ENCODE assay signal across 8 cellular contexts in the genomic region with DNA sequence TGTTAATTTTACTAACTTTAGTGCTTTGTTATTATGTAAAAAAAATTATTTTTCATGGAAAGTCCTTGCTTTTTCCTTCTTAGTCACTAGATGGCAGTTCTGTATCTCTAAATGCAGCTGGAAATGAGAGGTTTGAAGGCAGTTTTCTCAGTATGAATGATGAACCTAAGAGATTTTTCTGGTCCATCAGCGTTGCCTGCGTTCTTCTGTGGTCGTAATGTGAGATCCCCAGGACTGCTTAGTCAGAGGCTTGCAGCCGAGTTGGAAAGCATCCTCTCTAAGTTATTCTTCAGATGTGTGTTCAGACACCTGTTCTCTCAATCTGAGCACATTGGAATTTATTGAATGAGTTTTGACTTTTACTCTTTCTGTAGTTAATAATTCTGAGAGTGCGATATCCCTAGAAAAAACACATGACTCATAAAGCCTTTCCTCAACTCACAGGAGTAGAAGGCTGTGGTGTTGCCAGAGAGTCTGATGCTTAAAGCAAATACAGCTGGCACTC.
DNase-seq lines count a peak whose midpoint lies in the region; TF ChIP-seq lines count a peak whose summit lies in the region.

No MANE protein-coding gene starts in this region.

- H3K4me1 ChIP-seq in SJCRH30: peaks cover 3% of the 10 kb centered on the region; the same call in 1 of the 2 replicates

- intact Hi-C loops in activated T-helper 1 cell treated with anti-CD3 and anti-CD28 coated beads, Interleukin-12 subunit alpha, Interleukin-12 subunit beta, Interleukin-2, Interleukin-4 antibody, amounts not matched to agents 30 ng/mL and 10 ng/mL and 1 ng/mL, durations not matched to agents 14 hours and 24 hours and 36 hours (cut with micrococcal nuclease): loop anchor here (10.0 kb wide), 1 partner anchor 504 kb away; no protein-coding TSS in a partner anchor

- H3K27ac Mint-ChIP-seq in type B pancreatic cell: no peak overlapping the region
- H3K27ac Mint-ChIP-seq in activated T-helper 1 cell treated with anti-CD3 and anti-CD28 coated beads, Interleukin-12 subunit alpha, Interleukin-12 subunit beta, Interleukin-2, Interleukin-4 antibody, amounts not matched to agents 30 ng/mL and 10 ng/mL and 1 ng/mL, durations not matched to agents 14 hours and 24 hours and 36 hours: no peak overlapping the region

- peak; percentile 71 for TF ChIP-seq CTCF in type B pancreatic cell (conservative IDR thresholded peaks at IDR 0.05)
- TF ChIP-seq CTCF in GM10266 (IDR thresholded peaks at IDR 0.05; ENCODE audit: control insufficient read depth, insufficient read depth, low read depth, missing control alignments): no peak

- H3K4me3 Mint-ChIP-seq in type B pancreatic cell: no peak overlapping the region
- H3K4me3 Mint-ChIP-seq in activated T-helper 1 cell treated with anti-CD3 and anti-CD28 coated beads, Interleukin-12 subunit alpha, Interleukin-12 subunit beta, Interleukin-2, Interleukin-4 antibody, amounts not matched to agents 30 ng/mL and 10 ng/mL and 1 ng/mL, durations not matched to agents 14 hours and 24 hours and 36 hours: no peak overlapping the region

- no peaks in the 10 kb centered on the region for H3K36me3 Mint-ChIP-seq in type B pancreatic cell
- H3K36me3 Mint-ChIP-seq in activated T-helper 1 cell treated with anti-CD3 and anti-CD28 coated beads, Interleukin-12 subunit alpha, Interleukin-12 subunit beta, Interleukin-2, Interleukin-4 antibody, amounts not matched to agents 30 ng/mL and 10 ng/mL and 1 ng/mL, durations not matched to agents 14 hours and 24 hours and 36 hours (ENCODE audit: low read depth): no peaks in the 10 kb centered on the region

- no peak overlapping the region for H3K4me3 ChIP-seq in SJCRH30

- H3K27me3 Mint-ChIP-seq in type B pancreatic cell: peaks cover 19% of the 10 kb centered on the region
- no peaks in the 10 kb centered on the region for H3K27me3 Mint-ChIP-seq in activated T-helper 1 cell treated with anti-CD3 and anti-CD28 coated beads, Interleukin-12 subunit alpha, Interleukin-12 subunit beta, Interleukin-2, Interleukin-4 antibody, amounts not matched to agents 30 ng/mL and 10 ng/mL and 1 ng/mL, durations not matched to agents 14 hours and 24 hours and 36 hours (ENCODE audit: insufficient read depth)

- no peaks in the 10 kb centered on the region for H3K9me3 Mint-ChIP-seq in type B pancreatic cell
- H3K9me3 Mint-ChIP-seq in activated T-helper 1 cell treated with anti-CD3 and anti-CD28 coated beads, Interleukin-12 subunit alpha, Interleukin-12 subunit beta, Interleukin-2, Interleukin-4 antibody, amounts not matched to agents 30 ng/mL and 10 ng/mL and 1 ng/mL, durations not matched to agents 14 hours and 24 hours and 36 hours: no peaks in the 10 kb centered on the region

- peaks cover 7% of the 10 kb centered on the region for H3K4me1 Mint-ChIP-seq in type B pancreatic cell (ENCODE audit: unreplicated experiment)
- H3K4me1 Mint-ChIP-seq in activated T-helper 1 cell treated with anti-CD3 and anti-CD28 coated beads, Interleukin-12 subunit alpha, Interleukin-12 subunit beta, Interleukin-2, Interleukin-4 antibody, amounts not matched to agents 30 ng/mL and 10 ng/mL and 1 ng/mL, durations not matched to agents 14 hours and 24 hours and 36 hours (ENCODE audit: low read depth): no peaks in the 10 kb centered on the region

- DNase-seq in EL: peak; percentile 91
- DNase-seq in Kasumi-1 (lab: John Stamatoyannopoulos, UW): peak; percentile 54 to 59
- peak; percentile 46 to 64 for DNase-seq in SJCRH30
- peak; percentile 96 for DNase-seq in glomerular visceral epithelial cell (ENCODE audit: extremely low spot score)
- no peak for DNase-seq in type B pancreatic cell (ENCODE audit: extremely low spot score, unreplicated experiment)
- no peak for DNase-seq in GM10266 (ENCODE audit: extremely low spot score)
- DNase-seq in stimulated activated CD4-positive, alpha-beta T cell treated with anti-CD3 and anti-CD28 coated beads, Interleukin-2, amount 100 ng/mL, for 48 hours: no peak
- DNase-seq in activated T-helper 1 cell treated with anti-CD3 and anti-CD28 coated beads, Interleukin-12 subunit alpha, Interleukin-12 subunit beta, Interleukin-2, Interleukin-4 antibody, amounts not matched to agents 30 ng/mL and 10 ng/mL and 1 ng/mL, durations not matched to agents 14 hours and 24 hours and 36 hours (ENCODE audit: low spot score): no peak

- H3K36me3 ChIP-seq in SJCRH30: no peaks in the 10 kb centered on the region

- H3K9me3 ChIP-seq in SJCRH30 (replicated peaks): no peaks in the 10 kb centered on the region

- H3K27ac ChIP-seq in SJCRH30: no peak overlapping the region

- no peaks in the 10 kb centered on the region for H3K27me3 ChIP-seq in SJCRH30

Comparison
In these comparisons a context has a peak if more than half of its experiments do, and no peak if none do; other contexts are left out.
1. DNase-seq: peak in EL (single experiment), Kasumi-1 (2 of 2), SJCRH30 (2 of 2) and glomerular visceral epithelial cell (single experiment); none in type B pancreatic cell (single experiment), GM10266 (single experiment), stimulated activated CD4-positive, alpha-beta T cell treated with anti-CD3 and anti-CD28 coated beads, Interleukin-2, amount 100 ng/mL, for 48 hours (0 of 2) and activated T-helper 1 cell treated with anti-CD3 and anti-CD28 coated beads, Interleukin-12 subunit alpha, Interleukin-12 subunit beta, Interleukin-2, Interleukin-4 antibody, amounts not matched to agents 30 ng/mL and 10 ng/mL and 1 ng/mL, durations not matched to agents 14 hours and 24 hours and 36 hours (single experiment).